12 cellular contexts compared by ENCODE assay signal in genomic region chr10:79135790-79136189, GRCh38.
DNase-seq lines count a peak whose midpoint lies in the region; ATAC-seq and TF ChIP-seq lines count a peak whose summit lies in the region.
"Had no signal": no experiment of that assay in that cellular context is flagged by ENCODE, and none has a peak within 500 bp of the region (broad histone marks: within the 10 kb centered on the region; RNA-seq: fewer than 3 reads in every experiment).

No MANE protein-coding gene starts in this region.

- no peak for TF ChIP-seq CTCF in heart left ventricle (IDR thresholded peaks at IDR 0.05)
- TF ChIP-seq CTCF in body of pancreas (IDR thresholded peaks at IDR 0.05): no peak
- no peak for TF ChIP-seq CTCF in upper lobe of right lung (IDR thresholded peaks at IDR 0.05)
- no peak for TF ChIP-seq CTCF in neural progenitor cell (IDR thresholded peaks at IDR 0.05)

- H4K20me1 ChIP-seq in neural progenitor cell (ENCODE audit: low read depth): peaks cover 98% of the 10 kb centered on the region

- H3K79me2 ChIP-seq in neural progenitor cell (ENCODE audit: low read depth): peaks cover 20% of the 10 kb centered on the region

- H3K27me3 ChIP-seq in heart left ventricle: no peaks in the 10 kb centered on the region
- no peaks in the 10 kb centered on the region for H3K27me3 ChIP-seq in body of pancreas
- H3K27me3 ChIP-seq in naive thymus-derived CD4-positive, alpha-beta T cell (ENCODE audit: control insufficient read depth in 2 of 2, insufficient read depth in 2 of 2, low read length in 2 of 2): no peaks in the 10 kb centered on the region
- no peaks in the 10 kb centered on the region for H3K27me3 ChIP-seq in upper lobe of right lung
- H3K27me3 ChIP-seq in neural progenitor cell: no peaks in the 10 kb centered on the region
- H3K27me3 ChIP-seq: dorsolateral prefrontal cortex had no signal

- peak in 2 of 5 donors; percentile 41 to 63 for DNase-seq in heart left ventricle
- no peak for DNase-seq in left ventricle myocardium superior
- no peak for DNase-seq in body of pancreas
- DNase-seq in naive thymus-derived CD4-positive, alpha-beta T cell: no peak
- DNase-seq in upper lobe of right lung: no peak
- no peak for DNase-seq in SKM-1 (lab: John Stamatoyannopoulos, UW; ENCODE audit: unreplicated experiment)
- no peak for DNase-seq in neural progenitor cell (ENCODE audit: low spot score)
- DNase-seq: activated naive CD4-positive, alpha-beta T cell treated with anti-CD3 and anti-CD28 coated beads for 36 hours; dorsolateral prefrontal cortex; NCI-H1105 treated with DMSO at 0.1 percent for 48 hours; NCI-H774 had no signal

- CTCF ChIA-PET in naive thymus-derived CD4-positive, alpha-beta T cell (lab: Charles Lee): no interaction called here

- intact Hi-C loops in heart left ventricle (cut with DNase I): loop anchor here in 5 of 10 donors (5.0 to 10.0 kb wide), 5 partner anchors 49 to 63 kb away; no protein-coding TSS in a partner anchor
- intact Hi-C loops in left ventricle myocardium superior (cut with micrococcal nuclease): loop anchor here (10.0 kb wide), 1 partner anchor 59 kb away; no protein-coding TSS in a partner anchor
- intact Hi-C loops in body of pancreas (cut with DNase I): no loop called here
- intact Hi-C loops in naive thymus-derived CD4-positive, alpha-beta T cell (cut with micrococcal nuclease): loop anchor here (5.0 kb wide), 2 partner anchors 68 to 163 kb away; partner anchors contain the start of gene ZMIZ1 (in 1 of the 2)
- intact Hi-C loops in upper lobe of right lung (cut with DNase I): no loop called here

- no peak overlapping the region for H2AFZ ChIP-seq in neural progenitor cell (replicated peaks)

- H3K9me3 ChIP-seq in heart left ventricle (no peaks in the 10 kb centered on the region), body of pancreas (no peaks in the 10 kb centered on the region), upper lobe of right lung (no peaks in the 10 kb centered on the region), neural progenitor cell (ENCODE audit: low read depth) (no peaks in the 10 kb centered on the region)
- H3K9me3 ChIP-seq in naive thymus-derived CD4-positive, alpha-beta T cell (ENCODE audit: control insufficient read depth in 2 of 3, low read length in 3 of 3): no peaks in the 10 kb centered on the region

- H3K27me3 Mint-ChIP-seq in naive thymus-derived CD4-positive, alpha-beta T cell: no peaks in the 10 kb centered on the region
- H3K27me3 Mint-ChIP-seq in neural progenitor cell (ENCODE audit: insufficient read depth, low read depth): peaks cover 2% of the 10 kb centered on the region

- peaks cover 31 to 59% (median 48%) of the 10 kb centered on the region in 7 donors for H3K4me1 Mint-ChIP-seq in naive thymus-derived CD4-positive, alpha-beta T cell
- peaks cover 89% of the 10 kb centered on the region for H3K4me1 Mint-ChIP-seq in neural progenitor cell

- POLR2A ChIA-PET in naive thymus-derived CD4-positive, alpha-beta T cell (lab: Charles Lee): no interaction called here

- H3F3A ChIP-seq in neural progenitor cell (ENCODE audit: low read depth): peaks cover 3% of the 10 kb centered on the region

- TF ChIP-seq POLR2A in heart left ventricle (IDR thresholded peaks at IDR 0.05) (no peak), body of pancreas (IDR thresholded peaks at IDR 0.05) (no peak)

- H3K4me3 ChIP-seq in heart left ventricle (no peak overlapping the region), body of pancreas (no peak overlapping the region), upper lobe of right lung (no peak overlapping the region), neural progenitor cell (no peak overlapping the region)
- H3K4me3 ChIP-seq in naive thymus-derived CD4-positive, alpha-beta T cell (ENCODE audit: low read length): no peak overlapping the region
- H3K4me3 ChIP-seq: dorsolateral prefrontal cortex had no signal

- H3K4me3 Mint-ChIP-seq in naive thymus-derived CD4-positive, alpha-beta T cell: peak overlapping the region in 1 of 10 donors; percentile 74
- H3K4me3 Mint-ChIP-seq in neural progenitor cell: no peak overlapping the region
- H3K4me3 Mint-ChIP-seq: activated naive CD4-positive, alpha-beta T cell treated with anti-CD3 and anti-CD28 coated beads for 36 hours had no signal

- H3K27ac ChIP-seq in heart left ventricle: peak overlapping the region; percentile 20 to 97 (median 88)
- peak overlapping the region in 3 of 4 donors; percentile 17 to 44 (median 27) for H3K27ac ChIP-seq in body of pancreas
- peak overlapping the region; percentile 43 for H3K27ac ChIP-seq in naive thymus-derived CD4-positive, alpha-beta T cell (ENCODE audit: low read depth, low read length)
- H3K27ac ChIP-seq in upper lobe of right lung: peak overlapping the region; percentile 64
- H3K27ac ChIP-seq in neural progenitor cell: no peak overlapping the region

- no peaks in the 10 kb centered on the region for H3K9me3 Mint-ChIP-seq in naive thymus-derived CD4-positive, alpha-beta T cell
- H3K9me3 Mint-ChIP-seq in neural progenitor cell: no peaks in the 10 kb centered on the region
- H3K9me3 Mint-ChIP-seq: activated naive CD4-positive, alpha-beta T cell treated with anti-CD3 and anti-CD28 coated beads for 36 hours had no signal

- 16 to 51% (median 24%) methylated on average over 2 to 9 of the region's 9 CpGs for WGBS in heart left ventricle, 4 donors
- WGBS in body of pancreas, 2 donors: 44 to 57% methylated on average over 6 to 8 of the region's 9 CpGs

- H3K36me3 ChIP-seq in heart left ventricle: peaks cover 0 to 23% (median 10%) of the 10 kb centered on the region in 9 donors
- H3K36me3 ChIP-seq in body of pancreas (replicated peaks in 1 of 2; ENCODE audit: insufficient read depth in 1 of 2, low read depth in 2 of 2): peaks cover 0 to 10% of the 10 kb centered on the region in 2 donors
- no peaks in the 10 kb centered on the region for H3K36me3 ChIP-seq in naive thymus-derived CD4-positive, alpha-beta T cell (ENCODE audit: control insufficient read depth in 2 of 3, insufficient read depth in 3 of 3, low read length in 3 of 3)
- H3K36me3 ChIP-seq in upper lobe of right lung: peaks cover 10% of the 10 kb centered on the region
- no peaks in the 10 kb centered on the region for H3K36me3 ChIP-seq in neural progenitor cell

- H3K4me1 ChIP-seq in heart left ventricle (peaks cover 46 to 100% (median 96%) of the 10 kb centered on the region in 12 donors), body of pancreas (peaks cover 49% of the 10 kb centered on the region), upper lobe of right lung (peaks cover 63% of the 10 kb centered on the region), neural progenitor cell (peaks cover 52% of the 10 kb centered on the region)
- H3K4me1 ChIP-seq in naive thymus-derived CD4-positive, alpha-beta T cell (ENCODE audit: control insufficient read depth in 2 of 2, insufficient read depth in 2 of 2, low read length in 2 of 2): peaks cover 28 to 40% of the 10 kb centered on the region in 2 donors

- peak in 2 of 4 donors; percentile 1 to 12 for ATAC-seq in heart left ventricle
- no peak for ATAC-seq in left ventricle myocardium superior
- ATAC-seq in body of pancreas: no peak
- no peak for ATAC-seq in naive thymus-derived CD4-positive, alpha-beta T cell
- no peak for ATAC-seq in upper lobe of right lung
- ATAC-seq in esophagus mucosa: no peak

- H3K4me2 ChIP-seq in neural progenitor cell: no peak overlapping the region

- H3K9ac ChIP-seq in neural progenitor cell: no peak overlapping the region

- peaks cover 0 to 15% (median 5%) of the 10 kb centered on the region in 5 donors for H3K36me3 Mint-ChIP-seq in naive thymus-derived CD4-positive, alpha-beta T cell
- peaks cover 9% of the 10 kb centered on the region for H3K36me3 Mint-ChIP-seq in neural progenitor cell

- peak overlapping the region; percentile 62 to 93 (median 87) for H3K27ac Mint-ChIP-seq in naive thymus-derived CD4-positive, alpha-beta T cell
- H3K27ac Mint-ChIP-seq in neural progenitor cell: no peak overlapping the region

Comparison
In these comparisons a context has a peak if more than half of its experiments do, and no peak if none do; other contexts are left out.
1. intact Hi-C loops: an anchor here in left ventricle myocardium superior (10.0 kb wide) and naive thymus-derived CD4-positive, alpha-beta T cell (5.0 kb wide); none called in body of pancreas and upper lobe of right lung.